ENCODE assay signal across 21 cellular contexts in genomic region chr12:87201598-87201997, GRCh38.
DNase-seq lines count a peak whose midpoint lies in the region; FAIRE-seq and TF ChIP-seq lines count a peak whose summit lies in the region.
"Had no signal": no experiment of that assay in that cellular context is flagged by ENCODE, and none has a peak within 500 bp of the region (broad histone marks: within the 10 kb centered on the region; RNA-seq: fewer than 3 reads in every experiment).

No MANE protein-coding gene starts in this region.

- no peaks in the 10 kb centered on the region for H3K36me3 ChIP-seq in left ventricle myocardium inferior
- H3K36me3 ChIP-seq: Peyer's patch, SJCRH30 had no signal

- H3K9me3 ChIP-seq in left ventricle myocardium inferior (replicated peaks), result peaks cover 27% of the 10 kb centered on the region
- H3K9me3 ChIP-seq: Peyer's patch, SJCRH30 had no signal

- no peak for TF ChIP-seq POLR2A in GM12892 (IDR thresholded peaks at IDR 0.05; ENCODE audit: low read depth, low read length)

- FAIRE-seq in GM12892 (lab: Jason Lieb, UNC), result no peak
- FAIRE-seq: GM19239 had no signal

- TF ChIP-seq CTCF in left ventricle myocardium inferior (IDR thresholded peaks at IDR 0.05; ENCODE audit: borderline replicate concordance), result no peak

- intact Hi-C loops in left ventricle myocardium inferior (cut with micrococcal nuclease), result no loop called here

- H3K4me3 ChIP-seq in left ventricle myocardium inferior, result no peak overlapping the region
- H3K4me3 ChIP-seq: Peyer's patch, SJCRH30 had no signal

- peaks cover 11% of the 10 kb centered on the region for H3K4me1 ChIP-seq in left ventricle myocardium inferior
- H3K4me1 ChIP-seq: Peyer's patch, SJCRH30 had no signal

- no peaks in the 10 kb centered on the region for H3K27me3 ChIP-seq in left ventricle myocardium inferior (ENCODE audit: low read depth)
- H3K27me3 ChIP-seq: Peyer's patch, SJCRH30 had no signal

- H3K27ac ChIP-seq in left ventricle myocardium inferior (replicated peaks) (peak overlapping the region; percentile 34), substantia nigra (ENCODE audit: low read depth, low read length, poor library complexity, severe bottlenecking) (no peak overlapping the region)
- H3K27ac ChIP-seq: C4-2B, HL-60, KMS-11, Peyer's patch, SJCRH30 had no signal

- peak; percentile 2 for DNase-seq in COLO829 (ENCODE audit: low spot score)
- DNase-seq in NCI-H226, result peak; percentile 43
- DNase-seq in amniotic epithelial cell (ENCODE audit: low read depth), result peak; percentile 21
- DNase-seq in left ventricle myocardium inferior, result no peak
- DNase-seq in germinal center (ENCODE audit: low spot score), result no peak
- DNase-seq in GM12892 (ENCODE audit: insufficient read length), result no peak
- no peak for DNase-seq in substantia nigra (lab: John Stamatoyannopoulos, UW)
- DNase-seq: CD8-positive, alpha-beta T cell; DMS 273 treated with DMSO at 0.1 percent for 48 hours; DMS79 treated with DMSO at 0.1 percent for 48 hours; MM.1S; NCI-H1436 treated with DMSO at 0.1 percent for 48 hours; NCI-H187 treated with DMSO at 0.1 percent for 48 hours; NCI-H446 treated with DMSO at 0.1 percent for 48 hours; NCI-H526; Peyer's patch; SJCRH30 had no signal

Comparison
In these comparisons a context has a peak if more than half of its experiments do, and no peak if none do; other contexts are left out.
1. DNase-seq: peak in COLO829 (single experiment), NCI-H226 (single experiment) and amniotic epithelial cell (single experiment); none in left ventricle myocardium inferior (single experiment), germinal center (single experiment), GM12892 (single experiment) and substantia nigra (0 of 49).